Comparison of ENCODE assay signal across 8 cellular contexts in genomic region chr7:7970113-7970619, GRCh38. TPM values are rescaled to one million over a fixed set of nuclear protein-coding genes. Genes with fewer than 3 reads are reported as not detected.
DNase-seq lines count a peak whose midpoint lies in the region; ATAC-seq and TF ChIP-seq lines count a peak whose summit lies in the region.

No MANE protein-coding gene starts in this region.

- H3K4me3 ChIP-seq in BLaER1 (peak overlapping the region; percentile 90), MM.1S (ENCODE audit: low read length) (peak overlapping the region; percentile 73), brain microvascular endothelial cell (ENCODE audit: low read depth, low read length) (peak overlapping the region; percentile 79), mucosa of descending colon (peak overlapping the region; percentile 90)

- peaks cover 62% of the 10 kb centered on the region for H3K79me2 ChIP-seq in MM.1S (ENCODE audit: low read length)

- ATAC-seq in mucosa of descending colon (peak; percentile 0), GM19395 (IDR thresholded peaks at IDR 0.05; ENCODE audit: unreplicated experiment) (no peak)

- no peaks in the 10 kb centered on the region for H3K27me3 ChIP-seq in BLaER1
- no peaks in the 10 kb centered on the region for H3K27me3 ChIP-seq in MM.1S (replicated peaks; ENCODE audit: insufficient read depth, low read length)
- H3K27me3 ChIP-seq in brain microvascular endothelial cell (replicated peaks) = no peaks in the 10 kb centered on the region

- no peaks in the 10 kb centered on the region for H3K9me3 ChIP-seq in BLaER1
- H3K9me3 ChIP-seq in MM.1S (replicated peaks; ENCODE audit: insufficient read depth, low read length) = no peaks in the 10 kb centered on the region
- H3K9me3 ChIP-seq in mucosa of descending colon = no peaks in the 10 kb centered on the region

- H3F3A ChIP-seq in MM.1S (ENCODE audit: insufficient read depth, low read length) = peaks cover 39% of the 10 kb centered on the region

- no peak for DNase-seq in MM.1S
- no peak for DNase-seq in brain microvascular endothelial cell
- DNase-seq in mucosa of descending colon = no peak
- no peak for DNase-seq in pons (ENCODE audit: low spot score)
- DNase-seq in MV-4-11 (lab: John Stamatoyannopoulos, UW) = no peak
- DNase-seq in activated T-cell treated with anti-CD3 and anti-CD28 coated beads, Interleukin-2, amount 50 U/mL, for 24 hours = no peak

- TF ChIP-seq CTCF in MM.1S (IDR thresholded peaks at IDR 0.05; ENCODE audit: low read length) (no peak), brain microvascular endothelial cell (IDR thresholded peaks at IDR 0.05; ENCODE audit: low read depth, low read length, missing control alignments) (no peak), mucosa of descending colon (IDR thresholded peaks at IDR 0.05) (no peak)

- no peak overlapping the region for H3K27ac Mint-ChIP-seq in activated T-cell treated with anti-CD3 and anti-CD28 coated beads, Interleukin-2, amount 50 U/mL, for 24 hours

- no peaks in the 10 kb centered on the region for H3K27me3 Mint-ChIP-seq in activated T-cell treated with anti-CD3 and anti-CD28 coated beads, Interleukin-2, amount 50 U/mL, for 24 hours

- H2AFZ ChIP-seq in MM.1S (ENCODE audit: low read length) = no peak overlapping the region

- no peaks in the 10 kb centered on the region for H3K9me2 ChIP-seq in MM.1S (replicated peaks; ENCODE audit: insufficient read depth, low read length)

- peaks cover 3% of the 10 kb centered on the region for H3K36me3 Mint-ChIP-seq in activated T-cell treated with anti-CD3 and anti-CD28 coated beads, Interleukin-2, amount 50 U/mL, for 24 hours (ENCODE audit: low read depth)

- no peak overlapping the region for H3K4me3 Mint-ChIP-seq in activated T-cell treated with anti-CD3 and anti-CD28 coated beads, Interleukin-2, amount 50 U/mL, for 24 hours

- peak overlapping the region; percentile 86 for H3K4me2 ChIP-seq in BLaER1
- H3K4me2 ChIP-seq in MM.1S (ENCODE audit: low read depth, low read length) = peak overlapping the region; percentile 86

- H3K36me3 ChIP-seq in BLaER1 (no peaks in the 10 kb centered on the region), MM.1S (replicated peaks; ENCODE audit: insufficient read depth, low read length) (no peaks in the 10 kb centered on the region), brain microvascular endothelial cell (replicated peaks) (no peaks in the 10 kb centered on the region), mucosa of descending colon (ENCODE audit: low read depth) (no peaks in the 10 kb centered on the region)

- H3K9ac ChIP-seq in BLaER1 (peak overlapping the region; percentile 88), MM.1S (ENCODE audit: low read length) (peak overlapping the region; percentile 72)

- H3K27ac ChIP-seq in BLaER1 (peak overlapping the region; percentile 94), MM.1S (ENCODE audit: low read length) (peak overlapping the region; percentile 78), brain microvascular endothelial cell (no peak overlapping the region)

- in situ Hi-C loops in brain microvascular endothelial cell (cut with HindIII; ENCODE audit: low pct_ligation_motif_present, low sequenced_read_pairs) = no loop called here

- no peaks in the 10 kb centered on the region for H3K9me3 Mint-ChIP-seq in activated T-cell treated with anti-CD3 and anti-CD28 coated beads, Interleukin-2, amount 50 U/mL, for 24 hours

- intact Hi-C loops in mucosa of descending colon (cut with DNase I, micrococcal nuclease) = no loop called here

- H3K4me1 Mint-ChIP-seq in activated T-cell treated with anti-CD3 and anti-CD28 coated beads, Interleukin-2, amount 50 U/mL, for 24 hours (ENCODE audit: low read depth) = peaks cover 35% of the 10 kb centered on the region

- H4K20me1 ChIP-seq in BLaER1 (peaks cover 25% of the 10 kb centered on the region), MM.1S (ENCODE audit: insufficient read depth, low read length) (peaks cover 6% of the 10 kb centered on the region; the same call in 1 of the 2 replicates)

- peaks cover 40% of the 10 kb centered on the region for H3K4me1 ChIP-seq in BLaER1
- peaks cover 29% of the 10 kb centered on the region; the same call in 1 of the 2 replicates for H3K4me1 ChIP-seq in MM.1S (ENCODE audit: low read length)
- no peaks in the 10 kb centered on the region for H3K4me1 ChIP-seq in mucosa of descending colon (ENCODE audit: low read depth)

RNA-seq across cellular contexts. Expression of gene GLCCI1, which starts 1.6 kb away (rescaled TPM):
- total RNA-seq in mucosa of descending colon = 10 to 100 TPM in 2 of 3 donors, 1 to 10 TPM in 1; 9.2 to 14.0 (median 12.3) TPM
